1 cellular context compared by ENCODE assay signal in genomic region chr22:26658671-26659478, GRCh38.
TF ChIP-seq lines count a peak whose summit lies in the region.

No MANE protein-coding gene starts in this region.

TF ChIP-seq in K562, 482 proteins besides CTCF, POLR2A, EP300 and RAD21 (continued from another document and continues in another):
- no peak for TF ChIP-seq NONO (IDR thresholded peaks at IDR 0.05; ENCODE audit: low read depth in 2 of 2, low read length in 1 of 2)
- no peak for TF ChIP-seq IRF2 (CRISPR knock-in tag; IDR thresholded peaks at IDR 0.05)
- TF ChIP-seq CC2D1A (IDR thresholded peaks at IDR 0.05), result no peak
- no peak for TF ChIP-seq THAP12 (CRISPR knock-in tag; IDR thresholded peaks at IDR 0.05)
- TF ChIP-seq RUNX1 (IDR thresholded peaks at IDR 0.05; ENCODE audit: low read depth), result no peak
- TF ChIP-seq ZNF518B (CRISPR knock-in tag; IDR thresholded peaks at IDR 0.05), result no peak
- peak; percentile 87; the same call in 1 of the 2 replicates for TF ChIP-seq BACH1 (tag; IDR thresholded peaks at IDR 0.05)
- no peak for TF ChIP-seq FOXJ3 (CRISPR knock-in tag; IDR thresholded peaks at IDR 0.05)
- no peak for TF ChIP-seq ARID4B (CRISPR knock-in tag; IDR thresholded peaks at IDR 0.05)
- peak; percentile 79 for TF ChIP-seq DPF2 (IDR thresholded peaks at IDR 0.05)
- TF ChIP-seq TBL1XR1 (IDR thresholded peaks at IDR 0.05; ENCODE audit: low read length in 2 of 2), result no peak; a peak in 1 of 4 replicates
- no peak for TF ChIP-seq CBX8 (IDR thresholded peaks at IDR 0.05; ENCODE audit: borderline replicate concordance, extremely low read depth, low read depth, low read length, poor library complexity, severe bottlenecking)
- no peak for TF ChIP-seq CCAR2 (IDR thresholded peaks at IDR 0.05; ENCODE audit: low read depth, low read length)
- TF ChIP-seq ASH1L (IDR thresholded peaks at IDR 0.05; ENCODE audit: borderline replicate concordance, low read depth, partially characterized antibody), result no peak
- no peak for TF ChIP-seq ZHX1 (conservative IDR thresholded peaks at IDR 0.05; ENCODE audit: low read length)
- no peak for TF ChIP-seq IRF1 (CRISPR knock-in tag; IDR thresholded peaks at IDR 0.05; ENCODE audit: borderline replicate concordance)
- no peak for TF ChIP-seq ZNF239 (CRISPR knock-in tag; IDR thresholded peaks at IDR 0.05)
- TF ChIP-seq ZNF232 (CRISPR knock-in tag; IDR thresholded peaks at IDR 0.05), result no peak
- no peak for TF ChIP-seq ARHGAP35 (IDR thresholded peaks at IDR 0.05; ENCODE audit: partially characterized antibody)
- TF ChIP-seq TOE1 (IDR thresholded peaks at IDR 0.05; ENCODE audit: borderline replicate concordance), result peak; percentile 56; the same call in 1 of the 2 replicates
- no peak for TF ChIP-seq TOE1 (CRISPR knock-in tag; IDR thresholded peaks at IDR 0.05; ENCODE audit: borderline replicate concordance, low read depth)
- TF ChIP-seq SREBF1 (IDR thresholded peaks at IDR 0.05; ENCODE audit: borderline replicate concordance, low read depth, low read length), result no peak
- no peak for TF ChIP-seq SLC30A9 (CRISPR knock-in tag; IDR thresholded peaks at IDR 0.05)
- peak; percentile 72 for TF ChIP-seq PBX2 (CRISPR knock-in tag; IDR thresholded peaks at IDR 0.05; ENCODE audit: low read depth)
- peak; percentile 89 for TF ChIP-seq PBX2 (tag; conservative IDR thresholded peaks at IDR 0.05; ENCODE audit: low read depth)
- TF ChIP-seq ZBED1 (IDR thresholded peaks at IDR 0.05), result no peak
- TF ChIP-seq CBX1 (IDR thresholded peaks at IDR 0.05; ENCODE audit: low read depth), result no peak
- TF ChIP-seq TAF15 (IDR thresholded peaks at IDR 0.05; ENCODE audit: low read depth, low read length), result no peak
- no peak for TF ChIP-seq BRCA1 (IDR thresholded peaks at IDR 0.05)
- no peak for TF ChIP-seq BRCA1 (CRISPR knock-in tag; IDR thresholded peaks at IDR 0.05)
- no peak for TF ChIP-seq SFPQ (IDR thresholded peaks at IDR 0.05; ENCODE audit: low read depth, low read length)
- no peak for TF ChIP-seq SMAD1 (IDR thresholded peaks at IDR 0.05; ENCODE audit: low read depth, low read length, partially characterized antibody)
- TF ChIP-seq ZBTB5 (IDR thresholded peaks at IDR 0.05), result no peak
- TF ChIP-seq ZNF639 (CRISPR knock-in tag; conservative IDR thresholded peaks at IDR 0.05 in 1 of 2, IDR thresholded peaks at IDR 0.05 in 1 of 2), result no peak
- no peak for TF ChIP-seq TEAD1 (CRISPR knock-in tag; IDR thresholded peaks at IDR 0.05)
- TF ChIP-seq PTBP1 (IDR thresholded peaks at IDR 0.05; ENCODE audit: low read depth, low read length), result no peak
- no peak for TF ChIP-seq HLTF (IDR thresholded peaks at IDR 0.05)
- no peak for TF ChIP-seq ZNF217 (CRISPR knock-in tag; IDR thresholded peaks at IDR 0.05)
